8 cellular contexts compared by ENCODE assay signal in the genomic region with DNA sequence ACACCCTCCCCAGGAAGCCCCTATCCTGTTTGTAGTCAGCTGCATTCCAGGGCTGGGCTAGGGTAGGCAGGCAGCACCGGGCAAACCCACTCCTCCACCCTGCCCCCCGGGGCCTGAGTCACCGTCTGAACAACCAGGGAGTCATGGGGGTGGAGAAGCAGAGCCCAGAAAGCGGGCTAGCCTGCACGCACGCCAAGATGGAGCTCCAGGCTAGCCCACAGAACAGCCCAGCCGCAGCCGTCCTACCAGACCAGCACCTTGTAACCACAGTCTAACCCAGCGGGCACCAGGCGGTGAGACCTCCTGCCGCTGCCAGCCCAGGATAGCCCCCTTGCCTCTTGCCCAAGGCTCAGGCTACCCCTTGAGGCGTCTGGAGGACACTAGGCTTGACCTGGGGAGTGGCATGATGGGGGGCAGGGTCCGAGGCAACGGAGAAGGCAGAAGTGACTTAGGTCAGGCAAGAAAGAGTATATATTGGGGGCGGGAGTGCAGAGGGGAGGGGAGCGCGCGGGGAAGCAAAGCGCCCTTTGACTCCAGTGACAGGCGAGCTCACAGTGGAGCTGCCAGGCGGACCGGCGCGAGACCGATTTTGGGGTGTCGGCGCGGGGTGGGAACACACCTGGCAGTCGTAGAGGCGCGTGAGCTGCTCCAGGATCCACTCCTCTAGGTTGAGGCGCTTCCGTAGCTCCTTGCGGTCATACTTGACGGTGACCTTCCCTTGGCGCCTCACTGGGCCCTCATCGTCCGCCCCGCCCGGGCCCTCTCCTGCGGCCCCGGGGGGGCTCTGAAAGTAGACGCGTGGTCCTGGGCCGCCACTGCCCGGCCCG. TPM values are rescaled to one million over a fixed set of nuclear protein-coding genes. Genes with fewer than 3 reads are reported as not detected.
DNase-seq lines count a peak whose midpoint lies in the region; ATAC-seq and TF ChIP-seq lines count a peak whose summit lies in the region.

No MANE protein-coding gene starts in this region.

- DNase-seq in GM03348 (ENCODE audit: low spot score), result peak; percentile 87
- DNase-seq in NB4 (ENCODE audit: low read depth), result peak; percentile 92
- peak; percentile 88 for DNase-seq in activated CD4-positive, alpha-beta T cell treated with anti-CD3 and anti-CD28 coated beads for 48 hours
- peak; percentile 85 for DNase-seq in dermis blood vessel endothelial cell
- DNase-seq in memory B cell (ENCODE audit: low spot score in 2 of 2), result peak in 1 of 2 donors; percentile 56
- peak; percentile 63 to 72 for DNase-seq in stimulated activated CD8-positive, alpha-beta memory T cell treated with anti-CD3 and anti-CD28 coated beads, Interleukin-2, amount 100 ng/mL, for 48 hours (ENCODE audit: low read depth in 2 of 2)
- DNase-seq in COLO829 (ENCODE audit: low spot score), result no peak

- no peaks in the 10 kb centered on the region for H3K9me3 Mint-ChIP-seq in memory B cell

- peaks cover 2% of the 10 kb centered on the region for H3K36me3 Mint-ChIP-seq in memory B cell

- H3K4me1 Mint-ChIP-seq in memory B cell, result peaks cover 14% of the 10 kb centered on the region

- ATAC-seq in memory B cell (ENCODE audit: low read depth), result no peak
- no peak for ATAC-seq in GM18520 (IDR thresholded peaks at IDR 0.05; ENCODE audit: unreplicated experiment)

- no peak for TF ChIP-seq POLR2A in NB4 (IDR thresholded peaks at IDR 0.05; ENCODE audit: extremely low read depth, insufficient read length)

- peak overlapping the region; percentile 89 for H3K4me3 Mint-ChIP-seq in memory B cell

- TF ChIP-seq CTCF in NB4 (IDR thresholded peaks at IDR 0.05; ENCODE audit: low read depth, low read length), result no peak

- peak overlapping the region; percentile 80 for H3K27ac Mint-ChIP-seq in memory B cell

- peak overlapping the region; percentile 87 for H3K4me3 ChIP-seq in NB4 (ENCODE audit: low read depth, low read length)

- H3K27me3 Mint-ChIP-seq in memory B cell, result no peaks in the 10 kb centered on the region

RNA-seq across cellular contexts. Expression of a gene that starts 0.7 kb away (rescaled TPM):
- total RNA-seq in dermis blood vessel endothelial cell, result 238 and 297 TPM in 2 replicates

RNA-seq across cellular contexts. Expression of a gene that starts 5.1 kb away (rescaled TPM):
- 43.9 and 45.6 TPM in 2 replicates for total RNA-seq in dermis blood vessel endothelial cell

RNA-seq across cellular contexts. Expression of a gene that starts 5.3 kb away (rescaled TPM):
- 37.8 and 54.6 TPM in 2 replicates for total RNA-seq in dermis blood vessel endothelial cell

RNA-seq across cellular contexts. Expression of a gene that starts 11.6 kb away (rescaled TPM):
- 20.4 and 23.1 TPM in 2 replicates for total RNA-seq in dermis blood vessel endothelial cell

RNA-seq across cellular contexts. Expression of a gene that starts 15.7 kb away (rescaled TPM):
- total RNA-seq in dermis blood vessel endothelial cell, result 7.0 and 17.4 TPM in 2 replicates
